7 cellular contexts compared by ENCODE assay signal in genomic region chr1:28580706-28581530, GRCh38. TPM values are rescaled to one million over a fixed set of nuclear protein-coding genes. Genes with fewer than 3 reads are reported as not detected.
DNase-seq lines count a peak whose midpoint lies in the region; ATAC-seq and TF ChIP-seq lines count a peak whose summit lies in the region.

No MANE protein-coding gene starts in this region.

- H3K36me3 Mint-ChIP-seq in effector memory CD8-positive, alpha-beta T cell (ENCODE audit: insufficient read depth) = peaks cover 62% of the 10 kb centered on the region

- no peaks in the 10 kb centered on the region for H3K9me3 Mint-ChIP-seq in effector memory CD8-positive, alpha-beta T cell

- H3K9me2 ChIP-seq in GM23248 (ENCODE audit: insufficient read depth) = no peaks in the 10 kb centered on the region

- peaks cover 29% of the 10 kb centered on the region for H3K79me2 ChIP-seq in GM23248 (ENCODE audit: insufficient read depth)

- POLR2A ChIA-PET in GM10248 (lab: Yijun Ruan, JAX) = interaction anchor here (0.5 to 4.9 kb wide), 52 partner anchors 9 to 855 kb away, joined by 3 to 64 read pairs (median 6); partner anchors contain the start of genes ATP5IF1, EPB41, FAM76A and GMEB1

- no peaks in the 10 kb centered on the region for H3K27me3 Mint-ChIP-seq in effector memory CD8-positive, alpha-beta T cell

- H3K4me1 Mint-ChIP-seq in effector memory CD8-positive, alpha-beta T cell (ENCODE audit: low read depth in 2 of 2) = peaks cover 39 to 41% of the 10 kb centered on the region in 2 donors

- H3K4me3 Mint-ChIP-seq in effector memory CD8-positive, alpha-beta T cell = peak overlapping the region; percentile 91 to 94

- H3K4me3 ChIP-seq in GM23248 = peak overlapping the region; percentile 99

- peak overlapping the region; percentile 92 for H3K9ac ChIP-seq in GM23248

- peaks cover 29% of the 10 kb centered on the region for H3K36me3 ChIP-seq in GM23248 (ENCODE audit: low read depth)

- 2 to 3% methylated on average over 26 of the region's 26 CpGs for WGBS in GM23248 (ENCODE audit: low coverage in 1 of 2, low lambda C conversion rate in 2 of 2, missing lambda C conversion rate in 2 of 2), 2 experiments

- peak overlapping the region; percentile 63 to 93 for H3K27ac Mint-ChIP-seq in effector memory CD8-positive, alpha-beta T cell

- peak; percentile 55 for TF ChIP-seq CTCF in GM10248 (IDR thresholded peaks at IDR 0.05; ENCODE audit: control extremely low read depth, extremely low read depth, low read depth, missing control alignments)

- H3K27ac ChIP-seq in GM23248 = peak overlapping the region; percentile 56

- H4K20me1 ChIP-seq in GM23248 (ENCODE audit: insufficient read depth) = peaks cover 13% of the 10 kb centered on the region; the same call in 1 of the 2 replicates

- CTCF ChIA-PET in GM10248 (lab: Yijun Ruan, JAX) = interaction anchor here (0.8 to 3.6 kb wide), 19 partner anchors 8 to 332 kb away, joined by 3 to 29 read pairs (median 3); partner anchors contain the start of gene TAF12

- in situ Hi-C loops in GM23248 (cut with MboI) = no loop called here

- DNase-seq in GM10248 (ENCODE audit: extremely low spot score) (peak; percentile 53), GM23248 (peak; percentile 69), MV-4-11 (lab: John Stamatoyannopoulos, UW) (peak; percentile 50), middle frontal gyrus (ENCODE audit: extremely low spot score, low spot score) (peak; percentile 7)
- DNase-seq in activated CD4-positive, alpha-beta T cell treated with anti-CD3 and anti-CD28 coated beads for 1 hour = peak; percentile 39
- DNase-seq in effector memory CD8-positive, alpha-beta T cell = peak; percentile 50 to 52 (median 50)
- peak; percentile 60 for DNase-seq in stimulated activated naive CD4-positive, alpha-beta T cell treated with Interleukin-2 at 50 U/mL for 16 hours (lab: John Stamatoyannopoulos, UW)

- peak overlapping the region; percentile 97 for H3K4me2 ChIP-seq in GM23248 (ENCODE audit: unreplicated experiment)

- ATAC-seq in effector memory CD8-positive, alpha-beta T cell (replicated peaks) = peak; percentile 62

- H3K9me3 ChIP-seq in GM23248 (ENCODE audit: low read depth) = no peaks in the 10 kb centered on the region

- H3K4me1 ChIP-seq in GM23248 (ENCODE audit: insufficient read depth) = peaks cover 8% of the 10 kb centered on the region; the same call in 1 of the 2 replicates

- 0 out of 2 replicates have a peak overlapping the region, but pooled peaks have one; percentile 12 for H2AFZ ChIP-seq in GM23248

- no peaks in the 10 kb centered on the region for H3K27me3 ChIP-seq in GM23248 (replicated peaks; ENCODE audit: insufficient read depth)

- peaks cover 43% of the 10 kb centered on the region for H3F3A ChIP-seq in GM23248 (ENCODE audit: insufficient read depth)

RNA-seq across cellular contexts. Expression of gene RAB42, which starts 11.1 kb away (rescaled TPM):
- total RNA-seq in GM23248 (2014; rRNA removed; shearing (Covaris generic)) = 2.5 and 6.1 TPM in 2 replicates
- 1.9 and 2.4 TPM in 2 replicates for polyA plus RNA-seq in GM23248 (2016; fragmentation: Nextera tagmentation; extraction: Ambion mirVana)

RNA-seq across cellular contexts. Expression of gene TRNAU1AP, which starts 28.0 kb away (rescaled TPM):
- 21.9 and 22.0 TPM in 2 replicates for total RNA-seq in GM23248 (2014; rRNA removed; shearing (Covaris generic))
- 26.6 and 27.4 TPM in 2 replicates for polyA plus RNA-seq in GM23248 (2016; fragmentation: Nextera tagmentation; extraction: Ambion mirVana)

Comparison
In these comparisons a context has a peak if more than half of its experiments do, and no peak if none do; other contexts are left out.
1. Peak in every context shown above with its lines: DNase-seq, ATAC-seq, H3K4me3 ChIP-seq and H3K27ac ChIP-seq.
2. DNase-seq: peak in every context shown above with its lines; median percentile 69 in GM23248; 60 in stimulated activated naive CD4-positive, alpha-beta T cell treated with Interleukin-2 at 50 U/mL for 16 hours; 53 in GM10248; 50 in MV-4-11; 50 in effector memory CD8-positive, alpha-beta T cell; 39 in activated CD4-positive, alpha-beta T cell treated with anti-CD3 and anti-CD28 coated beads for 1 hour; 7 in middle frontal gyrus.